10 cellular contexts compared by ENCODE assay signal in genomic region chr18:74083071-74083954, GRCh38.
A peak's percentile ranks its signal among the peaks of the same experiment; 100 is the strongest.
DNase-seq lines count a peak whose midpoint lies in the region; ATAC-seq, FAIRE-seq and TF ChIP-seq lines count a peak whose summit lies in the region.
"Had no signal": no experiment of that assay in that cellular context is flagged by ENCODE, and none has a peak within 500 bp of the region (broad histone marks: within the 10 kb centered on the region; RNA-seq: fewer than 3 reads in every experiment).

No MANE protein-coding gene starts in this region.

- H3K56ac ChIP-seq in H1 (replicated peaks; ENCODE audit: insufficient read length, low read depth, low read length) = no peak overlapping the region

- ATAC-seq in activated CD8-positive, alpha-beta memory T cell treated with anti-CD3 and anti-CD28 coated beads, Interleukin-2, amount 10 ng/mL, durations not matched to agents 7 days and 5 days = peak; percentile 50
- ATAC-seq in HG02642 (IDR thresholded peaks at IDR 0.05; ENCODE audit: poor library complexity, unreplicated experiment) (no peak), HG02852 (IDR thresholded peaks at IDR 0.05; ENCODE audit: unreplicated experiment) (no peak)

- H2BK12ac ChIP-seq in H1 (ENCODE audit: low read depth, low read length) = no peak overlapping the region

- TF ChIP-seq RAD21 in H1 (IDR thresholded peaks at IDR 0.05 in 1 of 2, conservative IDR thresholded peaks at IDR 0.05 in 1 of 2; ENCODE audit: low read depth in 2 of 2, low read length in 2 of 2) = no peak

- H2BK15ac ChIP-seq in H1 (ENCODE audit: low read length) = 0 out of 2 replicates have a peak overlapping the region, but pooled peaks have one; percentile 76

- no peaks in the 10 kb centered on the region for H3K9me3 ChIP-seq in H1 (ENCODE audit: insufficient read depth in 2 of 2, low read depth in 1 of 2, low read length in 1 of 2)

- no peak for FAIRE-seq in H1 (lab: Jason Lieb, UNC)
- no peak for FAIRE-seq in GM12892 (lab: Jason Lieb, UNC)
- FAIRE-seq: endometrium, HTR-8/SVneo had no signal

- H3K36me3 ChIP-seq in H1 (ENCODE audit: control insufficient read depth in 2 of 4, insufficient read depth in 4 of 4, low read length in 3 of 4) = no peaks in the 10 kb centered on the region

- H3K4me3 ChIP-seq in H1 (ENCODE audit: extremely low read depth in 1 of 4, insufficient read depth in 2 of 4, low read depth in 3 of 4, low read length in 4 of 4) = no peak overlapping the region

- H2BK5ac ChIP-seq in H1 (ENCODE audit: low read depth, low read length) = no peak overlapping the region

- peaks cover 13% of the 10 kb centered on the region for H3K4me1 Mint-ChIP-seq in activated CD8-positive, alpha-beta memory T cell treated with anti-CD3 and anti-CD28 coated beads, Interleukin-2, amount 10 ng/mL, durations not matched to agents 7 days and 5 days
- H3K4me1 Mint-ChIP-seq in T-helper 1 cell treated with Interleukin-12 subunit alpha and Interleukin-12 subunit beta and Interleukin-4 antibody, amounts not matched to agents 30 μg/mL and 1 μg/mL, for 36 hours (ENCODE audit: low read depth) = peaks cover 15% of the 10 kb centered on the region
- H3K4me1 Mint-ChIP-seq in stimulated activated naive CD8-positive, alpha-beta T cell treated with anti-CD3 and anti-CD28 coated beads, Interleukin-15, Interleukin-2, amounts not matched to agents 100 ng/mL and 50 ng/mL, for 24 hours (ENCODE audit: low read depth) = peaks cover 24% of the 10 kb centered on the region

- no peaks in the 10 kb centered on the region for H3K79me1 ChIP-seq in H1 (ENCODE audit: low read depth, low read length)

- 92% methylated on average over 17 of the region's 17 CpGs; no CpG with 5 or more reads in 1 of the 2 experiments for WGBS in H1 (ENCODE audit: extremely low coverage in 1 of 2, insufficient coverage in 1 of 2, insufficient read length in 1 of 2, insufficient replicate concordance in 2 of 2, low coverage in 1 of 2, low lambda C conversion rate in 2 of 2, missing lambda C conversion rate in 1 of 2), 2 experiments

- DNase-seq in activated CD8-positive, alpha-beta memory T cell treated with anti-CD3 and anti-CD28 coated beads, Interleukin-2, amount 10 ng/mL, durations not matched to agents 7 days and 5 days = no peak
- DNase-seq in activated CD8-positive, alpha-beta memory T cell treated with anti-CD3 and anti-CD28 coated beads, Interleukin-2, amount 50 U/mL, for 48 hours = no peak
- DNase-seq in H1 (ENCODE audit: low read depth in 1 of 2, low spot score in 2 of 2) = no peak
- no peak for DNase-seq in GM12892 (ENCODE audit: insufficient read length)

- H2AFZ ChIP-seq in H1 (ENCODE audit: low read length) = peak overlapping the region; percentile 99

- H3K4me1 ChIP-seq in H1 (replicated peaks in 1 of 4; ENCODE audit: control insufficient read depth in 3 of 4, insufficient read depth in 4 of 4, low read length in 3 of 4) = no peaks in the 10 kb centered on the region

- H2BK20ac ChIP-seq in H1 (ENCODE audit: low read length) = no peak overlapping the region

- no peak overlapping the region for H3K18ac ChIP-seq in H1 (ENCODE audit: extremely low read depth, low read length)

- H3K36me3 Mint-ChIP-seq in activated CD8-positive, alpha-beta memory T cell treated with anti-CD3 and anti-CD28 coated beads, Interleukin-2, amount 10 ng/mL, durations not matched to agents 7 days and 5 days = no peaks in the 10 kb centered on the region
- no peaks in the 10 kb centered on the region for H3K36me3 Mint-ChIP-seq in T-helper 1 cell treated with Interleukin-12 subunit alpha and Interleukin-12 subunit beta and Interleukin-4 antibody, amounts not matched to agents 30 μg/mL and 1 μg/mL, for 36 hours (ENCODE audit: low read depth)
- no peaks in the 10 kb centered on the region for H3K36me3 Mint-ChIP-seq in stimulated activated naive CD8-positive, alpha-beta T cell treated with anti-CD3 and anti-CD28 coated beads, Interleukin-15, Interleukin-2, amounts not matched to agents 100 ng/mL and 50 ng/mL, for 24 hours (ENCODE audit: low read depth)

- H4K8ac ChIP-seq in H1 (ENCODE audit: extremely low read depth, insufficient read depth, low read length) = no peak overlapping the region

- H3K27ac Mint-ChIP-seq in activated CD8-positive, alpha-beta memory T cell treated with anti-CD3 and anti-CD28 coated beads, Interleukin-2, amount 10 ng/mL, durations not matched to agents 7 days and 5 days = peak overlapping the region; percentile 29
- peak overlapping the region; percentile 94 for H3K27ac Mint-ChIP-seq in T-helper 1 cell treated with Interleukin-12 subunit alpha and Interleukin-12 subunit beta and Interleukin-4 antibody, amounts not matched to agents 30 μg/mL and 1 μg/mL, for 36 hours
- H3K27ac Mint-ChIP-seq in stimulated activated naive CD8-positive, alpha-beta T cell treated with anti-CD3 and anti-CD28 coated beads, Interleukin-15, Interleukin-2, amounts not matched to agents 100 ng/mL and 50 ng/mL, for 24 hours = peak overlapping the region; percentile 95

- no peak overlapping the region for H2AK5ac ChIP-seq in H1 (ENCODE audit: low read depth, low read length)

- no peaks in the 10 kb centered on the region for H3K27me3 ChIP-seq in H1 (replicated peaks in 1 of 4; ENCODE audit: control insufficient read depth in 3 of 4, extremely low read depth in 1 of 4, insufficient read depth in 3 of 4, low read length in 3 of 4)

- H4K5ac ChIP-seq in H1 (ENCODE audit: insufficient read length, low read depth, low read length) = no peak overlapping the region

- TF ChIP-seq POLR2A in H1 (IDR thresholded peaks at IDR 0.05; ENCODE audit: control extremely low read depth in 1 of 2, low read depth in 2 of 2, low read length in 2 of 2) (no peak), GM12892 (IDR thresholded peaks at IDR 0.05; ENCODE audit: low read depth, low read length) (no peak)

- H3K4ac ChIP-seq in H1 (replicated peaks; ENCODE audit: insufficient read length, low read depth, low read length) = no peak overlapping the region

- H3K27ac ChIP-seq in H1 (ENCODE audit: low read depth, low read length) = no peak overlapping the region

- H3K4me2 ChIP-seq in H1 (ENCODE audit: insufficient read depth in 1 of 2, low read depth in 2 of 2, low read length in 2 of 2) = no peak overlapping the region

- H4K20me1 ChIP-seq in H1 (replicated peaks in 1 of 2; ENCODE audit: control insufficient read depth in 1 of 2, insufficient read depth in 2 of 2, low read length in 2 of 2) = no peaks in the 10 kb centered on the region

- H3K9me3 Mint-ChIP-seq in activated CD8-positive, alpha-beta memory T cell treated with anti-CD3 and anti-CD28 coated beads, Interleukin-2, amount 10 ng/mL, durations not matched to agents 7 days and 5 days (ENCODE audit: low read depth) = no peaks in the 10 kb centered on the region
- no peaks in the 10 kb centered on the region for H3K9me3 Mint-ChIP-seq in T-helper 1 cell treated with Interleukin-12 subunit alpha and Interleukin-12 subunit beta and Interleukin-4 antibody, amounts not matched to agents 30 μg/mL and 1 μg/mL, for 36 hours
- no peaks in the 10 kb centered on the region for H3K9me3 Mint-ChIP-seq in stimulated activated naive CD8-positive, alpha-beta T cell treated with anti-CD3 and anti-CD28 coated beads, Interleukin-15, Interleukin-2, amounts not matched to agents 100 ng/mL and 50 ng/mL, for 24 hours

- no peaks in the 10 kb centered on the region for H3K27me3 Mint-ChIP-seq in activated CD8-positive, alpha-beta memory T cell treated with anti-CD3 and anti-CD28 coated beads, Interleukin-2, amount 10 ng/mL, durations not matched to agents 7 days and 5 days
- H3K27me3 Mint-ChIP-seq in T-helper 1 cell treated with Interleukin-12 subunit alpha and Interleukin-12 subunit beta and Interleukin-4 antibody, amounts not matched to agents 30 μg/mL and 1 μg/mL, for 36 hours (ENCODE audit: low read depth) = no peaks in the 10 kb centered on the region
- H3K27me3 Mint-ChIP-seq in stimulated activated naive CD8-positive, alpha-beta T cell treated with anti-CD3 and anti-CD28 coated beads, Interleukin-15, Interleukin-2, amounts not matched to agents 100 ng/mL and 50 ng/mL, for 24 hours = no peaks in the 10 kb centered on the region

- TF ChIP-seq EP300 in H1 (IDR thresholded peaks at IDR 0.05; ENCODE audit: borderline replicate concordance in 1 of 2, low read depth in 2 of 2, low read length in 2 of 2) = no peak

- no peak overlapping the region for H3K23ac ChIP-seq in H1 (ENCODE audit: insufficient read length)

- CTCF ChIA-PET in activated CD8-positive, alpha-beta memory T cell treated with anti-CD3 and anti-CD28 coated beads, Interleukin-2, amount 10 ng/mL, durations not matched to agents 7 days and 5 days (lab: Charles Lee) = interaction anchor here (0.5 to 2.0 kb wide), 11 partner anchors 9 to 469 kb away, joined by 3 to 9 read pairs (median 4); no protein-coding TSS in a partner anchor
- CTCF ChIA-PET in H1 (lab: Charles Lee; ENCODE audit: partially characterized antibody) = interaction anchor here (0.8 to 2.8 kb wide), 38 partner anchors 9 to 469 kb away, joined by 3 to 25 read pairs (median 4); no protein-coding TSS in a partner anchor

- no peak overlapping the region for H4K91ac ChIP-seq in H1 (replicated peaks; ENCODE audit: insufficient read length, low read length)

- H3K14ac ChIP-seq in H1 (ENCODE audit: insufficient read length) = no peak overlapping the region

- no peaks in the 10 kb centered on the region for H3K23me2 ChIP-seq in H1 (ENCODE audit: low read depth, low read length)

- no peak overlapping the region for H2BK120ac ChIP-seq in H1 (replicated peaks; ENCODE audit: low read depth, low read length)

- no peak overlapping the region; a peak in 1 of 7 replicates for H3K9ac ChIP-seq in H1 (replicated peaks in 1 of 4; ENCODE audit: extremely low read depth in 1 of 4, low read depth in 3 of 4, low read length in 3 of 4)

- POLR2A ChIA-PET in H1 (lab: Charles Lee; ENCODE audit: partially characterized antibody) = no interaction called here

- peak overlapping the region; percentile 24 for H3K4me3 Mint-ChIP-seq in activated CD8-positive, alpha-beta memory T cell treated with anti-CD3 and anti-CD28 coated beads, Interleukin-2, amount 10 ng/mL, durations not matched to agents 7 days and 5 days
- H3K4me3 Mint-ChIP-seq in T-helper 1 cell treated with Interleukin-12 subunit alpha and Interleukin-12 subunit beta and Interleukin-4 antibody, amounts not matched to agents 30 μg/mL and 1 μg/mL, for 36 hours = peak overlapping the region; percentile 81
- H3K4me3 Mint-ChIP-seq in stimulated activated naive CD8-positive, alpha-beta T cell treated with anti-CD3 and anti-CD28 coated beads, Interleukin-15, Interleukin-2, amounts not matched to agents 100 ng/mL and 50 ng/mL, for 24 hours = peak overlapping the region; percentile 60

- H3K79me2 ChIP-seq in H1 (ENCODE audit: control insufficient read depth in 1 of 2, insufficient read depth in 2 of 2, low read length in 2 of 2) = no peaks in the 10 kb centered on the region

- TF ChIP-seq CTCF in H1 (IDR thresholded peaks at IDR 0.05; ENCODE audit: control extremely low read depth in 1 of 3, insufficient read depth in 1 of 3, low read depth in 1 of 3, low read length in 3 of 3) = no peak

TF ChIP-seq in H1, 55 proteins besides CTCF, POLR2A, EP300 and RAD21 (continues in another document):
- TF ChIP-seq EZH2 (IDR thresholded peaks at IDR 0.05; ENCODE audit: low read depth, low read length, severe bottlenecking) = no peak
- no peak for TF ChIP-seq JUND (IDR thresholded peaks at IDR 0.05; ENCODE audit: low read length)
- TF ChIP-seq CEBPB (IDR thresholded peaks at IDR 0.05; ENCODE audit: low read depth, low read length) = no peak
- no peak for TF ChIP-seq YY1 (IDR thresholded peaks at IDR 0.05; ENCODE audit: low read depth, low read length)
- TF ChIP-seq SP4 (IDR thresholded peaks at IDR 0.05; ENCODE audit: low read length) = no peak

Comparison
In these comparisons a context has a peak if more than half of its experiments do, and no peak if none do; other contexts are left out.
1. H3K27ac Mint-ChIP-seq: peak in every context shown above with its lines; median percentile 95 in stimulated activated naive CD8-positive, alpha-beta T cell treated with anti-CD3 and anti-CD28 coated beads, Interleukin-15, Interleukin-2, amounts not matched to agents 100 ng/mL and 50 ng/mL, for 24 hours; 94 in T-helper 1 cell treated with Interleukin-12 subunit alpha and Interleukin-12 subunit beta and Interleukin-4 antibody, amounts not matched to agents 30 μg/mL and 1 μg/mL, for 36 hours; 29 in activated CD8-positive, alpha-beta memory T cell treated with anti-CD3 and anti-CD28 coated beads, Interleukin-2, amount 10 ng/mL, durations not matched to agents 7 days and 5 days.
2. H3K4me3 Mint-ChIP-seq: peak in every context shown above with its lines; median percentile 81 in T-helper 1 cell treated with Interleukin-12 subunit alpha and Interleukin-12 subunit beta and Interleukin-4 antibody, amounts not matched to agents 30 μg/mL and 1 μg/mL, for 36 hours; 60 in stimulated activated naive CD8-positive, alpha-beta T cell treated with anti-CD3 and anti-CD28 coated beads, Interleukin-15, Interleukin-2, amounts not matched to agents 100 ng/mL and 50 ng/mL, for 24 hours; 24 in activated CD8-positive, alpha-beta memory T cell treated with anti-CD3 and anti-CD28 coated beads, Interleukin-2, amount 10 ng/mL, durations not matched to agents 7 days and 5 days.